ENCODE assay signal across 28 cellular contexts in genomic region chr11:83852775-83853442, GRCh38.
DNase-seq lines count a peak whose midpoint lies in the region; ATAC-seq, FAIRE-seq and TF ChIP-seq lines count a peak whose summit lies in the region.
"Had no signal": no experiment of that assay in that cellular context is flagged by ENCODE, and none has a peak within 500 bp of the region (broad histone marks: within the 10 kb centered on the region; RNA-seq: fewer than 3 reads in every experiment).

No MANE protein-coding gene starts in this region.

- peak; percentile 30 for DNase-seq in Caki2 (ENCODE audit: low read depth)
- no peak for DNase-seq in dorsolateral prefrontal cortex
- DNase-seq in left kidney (ENCODE audit: low read depth, low spot score) = peak; percentile 4
- no peak for DNase-seq in pancreas
- no peak for DNase-seq in SW 1271 (lab: John Stamatoyannopoulos, UW)
- no peak for DNase-seq in GM19238 (ENCODE audit: insufficient read length, low spot score)
- DNase-seq in epidermal melanocyte (ENCODE audit: insufficient read length, low spot score) = no peak
- DNase-seq in stimulated activated naive CD4-positive, alpha-beta T cell (lab: John Stamatoyannopoulos, UW) = no peak
- DNase-seq: AML-193; Calu3; CD8-positive, alpha-beta T cell; GM23248; H9; Kasumi-1; NCI-H1092 treated with DMSO at 0.1 percent for 48 hours; NCI-H1436; NCI-H187; NCI-H2081 treated with DMSO at 0.1 percent for 48 hours; NCI-H2171 treated with DMSO at 0.1 percent for 48 hours; NCI-H446; NCI-H524 treated with DMSO at 0.1 percent for 48 hours; NCI-H774; PC-3; SK-N-SH had no signal

- no peaks in the 10 kb centered on the region for H3K36me3 ChIP-seq in pancreas
- H3K36me3 ChIP-seq: BLaER1 treated with 17β-estradiol and CSF1 and Interleukin-3, amounts not matched to agents 10 nM and 100 nM had no signal

- H3K4me1 ChIP-seq in pancreas = peaks cover 7 to 16% (median 13%) of the 10 kb centered on the region in 3 donors

- no peaks in the 10 kb centered on the region for H3K27me3 ChIP-seq in dorsolateral prefrontal cortex
- no peaks in the 10 kb centered on the region for H3K27me3 ChIP-seq in pancreas
- H3K27me3 ChIP-seq: BLaER1 treated with 17β-estradiol and CSF1 and Interleukin-3, amounts not matched to agents 10 nM and 100 nM had no signal

- in situ Hi-C loops in Caki2 (cut with HindIII; ENCODE audit: low pct_unique_long_range_greater_than_20kb, low sequenced_read_pairs) = no loop called here

- peak; percentile 85 to 95 (median 90) for ATAC-seq in pancreas
- ATAC-seq: CD8-positive, alpha-beta T cell; K562; PC-3 had no signal

- TF ChIP-seq CTCF in dorsolateral prefrontal cortex (IDR thresholded peaks at IDR 0.05 in 54 of 56, conservative IDR thresholded peaks at IDR 0.05 in 2 of 56; ENCODE audit: low read depth in 1 of 56, partially characterized antibody in 56 of 56) (no peak), pancreas (IDR thresholded peaks at IDR 0.05) (no peak)

- H3K27ac ChIP-seq in dorsolateral prefrontal cortex (peak overlapping the region in 31 of 59 donors; percentile 6 to 72 (median 34)), pancreas (peak overlapping the region in 2 of 4 donors; percentile 9 to 29)
- H3K27ac ChIP-seq: BLaER1 treated with 17β-estradiol and CSF1 and Interleukin-3, amounts not matched to agents 10 nM and 100 nM; GM23248; HL-60 had no signal

- intact Hi-C loops in dorsolateral prefrontal cortex (cut with DNase I) (no loop called here), pancreas (cut with DNase I) (loop anchor here in 1 of 3 donors (10.0 kb wide), 1 partner anchor 462 kb away; no protein-coding TSS in a partner anchor)

- no peak overlapping the region for H3K4me3 ChIP-seq in dorsolateral prefrontal cortex
- H3K4me3 ChIP-seq in pancreas = no peak overlapping the region
- H3K4me3 ChIP-seq: BLaER1 treated with 17β-estradiol and CSF1 and Interleukin-3, amounts not matched to agents 10 nM and 100 nM; GM23248; K562 had no signal

- FAIRE-seq in pancreas (lab: Jason Lieb, UNC) = no peak
- FAIRE-seq: A204.1, K562 had no signal

- WGBS in pancreas, 2 donors = 22 to 25% methylated on average over 1 of the region's 1 CpG

- H3K9me3 ChIP-seq in pancreas = no peaks in the 10 kb centered on the region
- H3K9me3 ChIP-seq: SK-N-SH had no signal

Comparison
In these comparisons a context has a peak if more than half of its experiments do, and no peak if none do; other contexts are left out.
1. DNase-seq: peak in Caki2 (single experiment) and left kidney (single experiment); none in dorsolateral prefrontal cortex (0 of 10), pancreas (0 of 6), SW 1271 (0 of 2), GM19238 (single experiment), epidermal melanocyte (single experiment) and stimulated activated naive CD4-positive, alpha-beta T cell (0 of 6).